15 cellular contexts compared by ENCODE assay signal in genomic region chrY:19465809-19466208, GRCh38.
DNase-seq lines count a peak whose midpoint lies in the region; ATAC-seq lines count a peak whose summit lies in the region.
"Had no signal": no experiment of that assay in that cellular context is flagged by ENCODE, and none has a peak within 500 bp of the region (broad histone marks: within the 10 kb centered on the region; RNA-seq: fewer than 3 reads in every experiment).

No MANE protein-coding gene starts in this region.

- H3K4me3 Mint-ChIP-seq in stimulated activated naive CD8-positive, alpha-beta T cell treated with anti-CD3 and anti-CD28 coated beads, Interleukin-15, amount 100 ng/mL, for 72 hours: no peak overlapping the region
- no peak overlapping the region for H3K4me3 Mint-ChIP-seq in activated naive CD8-positive, alpha-beta T cell treated with anti-CD3 and anti-CD28 coated beads, Interleukin-2, amount 10 ng/mL, durations not matched to agents 7 days and 5 days
- H3K4me3 Mint-ChIP-seq: B cell; CD8-positive, alpha-beta memory T cell; H9 had no signal

- H3K9me3 Mint-ChIP-seq in stimulated activated naive CD8-positive, alpha-beta T cell treated with anti-CD3 and anti-CD28 coated beads, Interleukin-15, amount 100 ng/mL, for 72 hours: peaks cover 0 to 16% of the 10 kb centered on the region in 2 donors
- peaks cover 4% of the 10 kb centered on the region for H3K9me3 Mint-ChIP-seq in activated naive CD8-positive, alpha-beta T cell treated with anti-CD3 and anti-CD28 coated beads, Interleukin-2, amount 10 ng/mL, durations not matched to agents 7 days and 5 days
- H3K9me3 Mint-ChIP-seq: CD8-positive, alpha-beta memory T cell; H9 had no signal

- peak overlapping the region; percentile 78 for H3K27ac ChIP-seq in KOPT-K1 (ENCODE audit: low read depth, low read length, poor library complexity, severe bottlenecking)

- no peak overlapping the region for H3K27ac Mint-ChIP-seq in stimulated activated naive CD8-positive, alpha-beta T cell treated with anti-CD3 and anti-CD28 coated beads, Interleukin-15, amount 100 ng/mL, for 72 hours
- peak overlapping the region; percentile 69 for H3K27ac Mint-ChIP-seq in activated naive CD8-positive, alpha-beta T cell treated with anti-CD3 and anti-CD28 coated beads, Interleukin-2, amount 10 ng/mL, durations not matched to agents 7 days and 5 days
- H3K27ac Mint-ChIP-seq: B cell, H9 had no signal

- peaks cover 10% of the 10 kb centered on the region for H3K4me1 Mint-ChIP-seq in stimulated activated naive CD8-positive, alpha-beta T cell treated with anti-CD3 and anti-CD28 coated beads, Interleukin-15, amount 100 ng/mL, for 72 hours
- H3K4me1 Mint-ChIP-seq in activated naive CD8-positive, alpha-beta T cell treated with anti-CD3 and anti-CD28 coated beads, Interleukin-2, amount 10 ng/mL, durations not matched to agents 7 days and 5 days: peaks cover 9% of the 10 kb centered on the region
- H3K4me1 Mint-ChIP-seq: B cell, H9 had no signal

- peak; percentile 71 for ATAC-seq in stimulated activated naive CD8-positive, alpha-beta T cell treated with anti-CD3 and anti-CD28 coated beads, Interleukin-15, amount 100 ng/mL, for 72 hours
- ATAC-seq in stimulated activated naive CD8-positive, alpha-beta T cell treated with anti-CD3 and anti-CD28 coated beads, Interleukin-15, Interleukin-2, amounts not matched to agents 100 U/mL and 50 U/mL, for 24 hours: no peak
- peak; percentile 65 for ATAC-seq in activated naive CD8-positive, alpha-beta T cell treated with anti-CD3 and anti-CD28 coated beads, Interleukin-2, amount 10 ng/mL, durations not matched to agents 7 days and 5 days (ENCODE audit: low read depth)
- ATAC-seq in HG03095 (IDR thresholded peaks at IDR 0.05; ENCODE audit: unreplicated experiment): no peak
- ATAC-seq in HG03196 (IDR thresholded peaks at IDR 0.05; ENCODE audit: unreplicated experiment): no peak
- ATAC-seq: HepG2 had no signal

- no peak for DNase-seq in stimulated activated naive CD8-positive, alpha-beta T cell treated with anti-CD3 and anti-CD28 coated beads, Interleukin-15, amount 100 ng/mL, for 72 hours
- DNase-seq in stimulated activated naive CD8-positive, alpha-beta T cell treated with anti-CD3 and anti-CD28 coated beads, Interleukin-15, Interleukin-2, amounts not matched to agents 100 U/mL and 50 U/mL, for 24 hours: no peak
- DNase-seq in activated naive CD8-positive, alpha-beta T cell treated with anti-CD3 and anti-CD28 coated beads, Interleukin-2, amount 10 ng/mL, durations not matched to agents 7 days and 5 days: no peak
- no peak for DNase-seq in globus pallidus (ENCODE audit: low spot score)
- DNase-seq: C1 segment of cervical spinal cord; Caco-2; CD8-positive, alpha-beta memory T cell; GF-D8; GOT3; H9 had no signal

- H3K36me3 ChIP-seq in KOPT-K1 (ENCODE audit: insufficient read depth, low read length): no peaks in the 10 kb centered on the region

- peaks cover 10% of the 10 kb centered on the region for H3K9me3 ChIP-seq in KOPT-K1 (ENCODE audit: insufficient read depth, low read length, poor library complexity, severe bottlenecking)
- H3K9me3 ChIP-seq: Caco-2 had no signal

- H3K27me3 Mint-ChIP-seq in stimulated activated naive CD8-positive, alpha-beta T cell treated with anti-CD3 and anti-CD28 coated beads, Interleukin-15, amount 100 ng/mL, for 72 hours: no peaks in the 10 kb centered on the region
- no peaks in the 10 kb centered on the region for H3K27me3 Mint-ChIP-seq in activated naive CD8-positive, alpha-beta T cell treated with anti-CD3 and anti-CD28 coated beads, Interleukin-2, amount 10 ng/mL, durations not matched to agents 7 days and 5 days
- H3K27me3 Mint-ChIP-seq: B cell; CD8-positive, alpha-beta memory T cell had no signal

- peaks cover 22% of the 10 kb centered on the region for H3K36me3 Mint-ChIP-seq in activated naive CD8-positive, alpha-beta T cell treated with anti-CD3 and anti-CD28 coated beads, Interleukin-2, amount 10 ng/mL, durations not matched to agents 7 days and 5 days

- POLR2A ChIA-PET in activated naive CD8-positive, alpha-beta T cell treated with anti-CD3 and anti-CD28 coated beads, Interleukin-2, amount 10 ng/mL, durations not matched to agents 7 days and 5 days (lab: Charles Lee): no interaction called here

Comparison
In these comparisons a context has a peak if more than half of its experiments do, and no peak if none do; other contexts are left out.
1. ATAC-seq: peak in stimulated activated naive CD8-positive, alpha-beta T cell treated with anti-CD3 and anti-CD28 coated beads, Interleukin-15, amount 100 ng/mL, for 72 hours (single experiment) and activated naive CD8-positive, alpha-beta T cell treated with anti-CD3 and anti-CD28 coated beads, Interleukin-2, amount 10 ng/mL, durations not matched to agents 7 days and 5 days (single experiment); none in stimulated activated naive CD8-positive, alpha-beta T cell treated with anti-CD3 and anti-CD28 coated beads, Interleukin-15, Interleukin-2, amounts not matched to agents 100 U/mL and 50 U/mL, for 24 hours (single experiment), HG03095 (single experiment) and HG03196 (single experiment).